ENCODE assay signal across 1 cellular context in genomic region chr5:134577022-134577795, GRCh38.
TF ChIP-seq lines count a peak whose summit lies in the region.

No MANE protein-coding gene starts in this region.

TF ChIP-seq in HepG2, 621 proteins besides CTCF, POLR2A, EP300 and RAD21:
- TF ChIP-seq ARID4A (CRISPR knock-in tag; IDR thresholded peaks at IDR 0.05; ENCODE audit: borderline replicate concordance) = 0 out of 2 replicates have a peak, but pooled peaks have one; percentile 20
- TF ChIP-seq ZNF792 (CRISPR knock-in tag; IDR thresholded peaks at IDR 0.05) = no peak
